Comparison of ENCODE assay signal across 21 cellular contexts in genomic region chr3:170599995-170600624, GRCh38. TPM values are rescaled to one million over a fixed set of nuclear protein-coding genes. Genes with fewer than 3 reads are reported as not detected.
"Had no signal": no experiment of that assay in that cellular context is flagged by ENCODE, and none has a peak within 500 bp of the region (broad histone marks: within the 10 kb centered on the region; RNA-seq: fewer than 3 reads in every experiment).

No MANE protein-coding gene starts in this region.

- H3K4me1 ChIP-seq: neural progenitor cell, stomach had no signal

- H3K9me3 ChIP-seq: heart left ventricle, ovary, right atrium auricular region, sigmoid colon, stomach, thoracic aorta, transverse colon had no signal

- H3K4me2 ChIP-seq: neural progenitor cell had no signal

- H2AFZ ChIP-seq: neural progenitor cell had no signal

- H3K36me3 ChIP-seq: heart left ventricle, neural progenitor cell, ovary, right atrium auricular region, sigmoid colon, stomach, thoracic aorta, transverse colon had no signal

- H3K4me3 ChIP-seq: heart left ventricle, neural progenitor cell, ovary, right atrium auricular region, sigmoid colon, skin epidermis, stomach, thoracic aorta, transverse colon had no signal

- ATAC-seq: esophagus mucosa, heart left ventricle, natural killer cell had no signal

- DNase-seq: effector memory CD4-positive, alpha-beta T cell; heart left ventricle; hippocampal formation; mammary epithelial cell; natural killer cell; nucleus accumbens; ovary; sigmoid colon; stimulated activated CD4-positive, alpha-beta T cell treated with anti-CD3 and anti-CD28 coated beads, Interleukin-12 subunit alpha, Interleukin-12 subunit beta, amount 100 ng/mL, for 4 hours; stimulated activated naive CD4-positive, alpha-beta T cell; stomach; substantia nigra; transverse colon had no signal

- H3K27ac ChIP-seq: heart left ventricle, neural progenitor cell, ovary, right atrium auricular region, sigmoid colon, skin epidermis, stomach, thoracic aorta, transverse colon had no signal

RNA-seq across cellular contexts. Expression of gene SLC7A14, which starts 14.2 kb away (rescaled TPM):
- total RNA-seq: esophagus mucosa, kidney epithelial cell, lower leg skin, natural killer cell, right atrium auricular region, thoracic aorta, ureter had no signal
